9 cellular contexts compared by ENCODE assay signal in genomic region chr14:59869381-59870255, GRCh38. TPM values are rescaled to one million over a fixed set of nuclear protein-coding genes. Genes with fewer than 3 reads are reported as not detected.
A peak's percentile ranks its signal among the peaks of the same experiment; 100 is the strongest.
DNase-seq lines count a peak whose midpoint lies in the region; ATAC-seq, FAIRE-seq and TF ChIP-seq lines count a peak whose summit lies in the region.
"Had no signal": no experiment of that assay in that cellular context is flagged by ENCODE, and none has a peak within 500 bp of the region (broad histone marks: within the 10 kb centered on the region; RNA-seq: fewer than 3 reads in every experiment).

No MANE protein-coding gene starts in this region.

- no peaks in the 10 kb centered on the region for H3K79me1 ChIP-seq in mesendoderm (ENCODE audit: low read length)

- peaks cover 34% of the 10 kb centered on the region for H3K27me3 Mint-ChIP-seq in astrocyte (ENCODE audit: low read depth, unreplicated experiment)

- H3K27me3 ChIP-seq in heart right ventricle (peaks cover 5 to 90% (median 63%) of the 10 kb centered on the region in 7 donors), astrocyte (ENCODE audit: insufficient read depth, low read length) (peaks cover 18% of the 10 kb centered on the region), mesendoderm (ENCODE audit: insufficient read depth, low read length, poor library complexity) (peaks cover 9% of the 10 kb centered on the region)

- H3K9me3 ChIP-seq in heart right ventricle, result no peaks in the 10 kb centered on the region
- no peaks in the 10 kb centered on the region for H3K9me3 ChIP-seq in astrocyte (ENCODE audit: insufficient read depth, low read depth, low read length)

- no peak overlapping the region for H2BK120ac ChIP-seq in mesendoderm (ENCODE audit: low read depth, low read length)

- H3K56ac ChIP-seq in mesendoderm (ENCODE audit: low read length), result no peak overlapping the region

- no peaks in the 10 kb centered on the region for H3K9me3 Mint-ChIP-seq in astrocyte (ENCODE audit: unreplicated experiment)

- H2AFZ ChIP-seq in astrocyte (ENCODE audit: low read depth, low read length), result peak overlapping the region; percentile 88

- TF ChIP-seq CTCF in heart right ventricle (IDR thresholded peaks at IDR 0.05), result no peak
- no peak for TF ChIP-seq CTCF in astrocyte (IDR thresholded peaks at IDR 0.05; ENCODE audit: insufficient read depth, low read depth, low read length)

- H3K79me2 ChIP-seq in astrocyte (ENCODE audit: insufficient read depth, low read length) (no peaks in the 10 kb centered on the region), mesendoderm (ENCODE audit: control insufficient read depth, insufficient read depth, low read length) (no peaks in the 10 kb centered on the region)

- H2BK5ac ChIP-seq in mesendoderm (ENCODE audit: low read length), result no peak overlapping the region

- no peak overlapping the region for H3K27ac Mint-ChIP-seq in astrocyte (ENCODE audit: unreplicated experiment)

- no peak overlapping the region for H2BK15ac ChIP-seq in mesendoderm (replicated peaks; ENCODE audit: low read depth)

- peak overlapping the region; percentile 81 for H3K4me3 Mint-ChIP-seq in astrocyte (ENCODE audit: unreplicated experiment)

- no peak overlapping the region for H3K9ac ChIP-seq in astrocyte (ENCODE audit: low read length)
- H3K9ac ChIP-seq in mesendoderm (ENCODE audit: low read length), result no peak overlapping the region

- no peak overlapping the region for H4K5ac ChIP-seq in mesendoderm (ENCODE audit: low read length)

- ATAC-seq in heart right ventricle (no peak), Right ventricle myocardium superior (ENCODE audit: poor library complexity) (no peak)

- DNase-seq in heart right ventricle, result no peak
- no peak for DNase-seq in Right ventricle myocardium superior
- no peak for DNase-seq in astrocyte (ENCODE audit: low read depth)
- peak; percentile 14 for DNase-seq in mesendoderm
- no peak for DNase-seq in HT-29 (ENCODE audit: low spot score)
- no peak for DNase-seq in NOMO-1 (lab: John Stamatoyannopoulos, UW; ENCODE audit: unreplicated experiment in 2 of 2)
- no peak for DNase-seq in epidermal melanocyte (ENCODE audit: insufficient read length, low spot score)

- intact Hi-C loops in heart right ventricle (cut with DNase I), result no loop called here
- intact Hi-C loops in Right ventricle myocardium superior (cut with DNase I), result no loop called here

- H3K23ac ChIP-seq in mesendoderm (ENCODE audit: low read length), result no peak overlapping the region

- H3K4me3 ChIP-seq in heart right ventricle, result peak overlapping the region; percentile 5 to 61 (median 56)
- peak overlapping the region; percentile 63 for H3K4me3 ChIP-seq in astrocyte (ENCODE audit: insufficient read depth, low read depth, low read length)
- H3K4me3 ChIP-seq in mesendoderm (ENCODE audit: low read length), result no peak overlapping the region
- peak overlapping the region; percentile 45 for H3K4me3 ChIP-seq in urinary bladder (ENCODE audit: low read depth, low read length)

- no peak overlapping the region for H3K4ac ChIP-seq in mesendoderm (ENCODE audit: low read depth, low read length)

- peak overlapping the region; percentile 87 for H3K4me2 ChIP-seq in astrocyte (ENCODE audit: low read length)
- H3K4me2 ChIP-seq in mesendoderm (ENCODE audit: low read length), result peak overlapping the region; percentile 71

- H3K18ac ChIP-seq in mesendoderm (ENCODE audit: low read length), result no peak overlapping the region

- 4 to 5% methylated on average over 44 of the region's 44 CpGs for WGBS in heart right ventricle, 2 donors
- no CpG with 5 or more reads among the region's 44 CpGs for WGBS in mesendoderm (ENCODE audit: extremely low coverage, insufficient coverage, low lambda C conversion rate)
- 7% methylated on average over 44 of the region's 44 CpGs for WGBS in urinary bladder

- no peak overlapping the region for H4K8ac ChIP-seq in mesendoderm (ENCODE audit: low read depth, low read length)

- H3K4me1 ChIP-seq in heart right ventricle (peaks cover 0 to 15% (median 8%) of the 10 kb centered on the region in 9 donors), astrocyte (ENCODE audit: insufficient read depth, low read length) (peaks cover 7% of the 10 kb centered on the region), mesendoderm (ENCODE audit: control insufficient read depth, low read depth, low read length) (peaks cover 3% of the 10 kb centered on the region), urinary bladder (ENCODE audit: insufficient read depth) (no peaks in the 10 kb centered on the region)

- H3K4me1 Mint-ChIP-seq in astrocyte (ENCODE audit: low read depth, unreplicated experiment), result no peaks in the 10 kb centered on the region

- H3K36me3 ChIP-seq in heart right ventricle (no peaks in the 10 kb centered on the region), astrocyte (ENCODE audit: insufficient read depth, low read length) (no peaks in the 10 kb centered on the region), mesendoderm (ENCODE audit: control insufficient read depth, insufficient read depth, low read length) (no peaks in the 10 kb centered on the region), urinary bladder (ENCODE audit: insufficient read depth) (no peaks in the 10 kb centered on the region)

- H3K36me3 Mint-ChIP-seq in astrocyte (ENCODE audit: low read depth, unreplicated experiment), result no peaks in the 10 kb centered on the region

- no peak overlapping the region for H2AK5ac ChIP-seq in mesendoderm (ENCODE audit: low read length)

- FAIRE-seq in astrocyte (lab: Jason Lieb, UNC), result no peak
- FAIRE-seq: GM18507 had no signal

- H3K27ac ChIP-seq in heart right ventricle (no peak overlapping the region), astrocyte (ENCODE audit: low read depth, low read length) (no peak overlapping the region), mesendoderm (ENCODE audit: low read depth, low read length) (no peak overlapping the region), urinary bladder (ENCODE audit: low read depth) (no peak overlapping the region)

- H4K20me1 ChIP-seq in astrocyte (ENCODE audit: insufficient read depth, low read length), result no peaks in the 10 kb centered on the region

RNA-seq across cellular contexts. Expression of gene RTN1, which starts 1.0 kb away (rescaled TPM):
- total RNA-seq in heart right ventricle (1 to 10 TPM in 3 of 10 donors, under 1 TPM in 7; 0.40 to 5.5 (median 0.92) TPM), Right ventricle myocardium superior (1.1 TPM), astrocyte (0.60 and 1.2 TPM in 2 replicates), urinary bladder (13.9 TPM)
- polyA plus RNA-seq in heart right ventricle (under 1 TPM; 0.52 to 0.59 TPM), urinary bladder (6.3 TPM)
- polyA plus RNA-seq in mesendoderm (2013, experiment 1 of 2), result 0.86 TPM
- 0.67 TPM for polyA plus RNA-seq in mesendoderm (2013, experiment 2 of 2)
- total RNA-seq in HT-29 (2014; rRNA removed; shearing (Covaris generic)), result not detected in 2 replicates

RNA-seq across cellular contexts. Expression of gene LRRC9, which starts 50.3 kb away (rescaled TPM):
- total RNA-seq in heart right ventricle (1 to 10 TPM in 1 of 10 donors, under 1 TPM in 6, not detected in 3; 0.07 to 1.7 (median 0.32) TPM), Right ventricle myocardium superior (not detected), astrocyte (0.05 TPM in 1 of 2 replicates, not detected in the other), urinary bladder (0.21 TPM)
- polyA plus RNA-seq in heart right ventricle (under 1 TPM in 1 of 2 donors, not detected in 1; 0.01 TPM), urinary bladder (0.01 TPM)
- 0.48 TPM for polyA plus RNA-seq in mesendoderm (2013, experiment 1 of 2)
- polyA plus RNA-seq in mesendoderm (2013, experiment 2 of 2), result 0.64 TPM
- not detected in 2 replicates for total RNA-seq in HT-29 (2014; rRNA removed; shearing (Covaris generic))
